8 cellular contexts compared by ENCODE assay signal in genomic region chr1:45543599-45544417, GRCh38. TPM values are rescaled to one million over a fixed set of nuclear protein-coding genes. Genes with fewer than 3 reads are reported as not detected.
DNase-seq lines count a peak whose midpoint lies in the region; ATAC-seq and TF ChIP-seq lines count a peak whose summit lies in the region.

No MANE protein-coding gene starts in this region.

- no peak overlapping the region for H3K4me3 ChIP-seq in left ventricle myocardium inferior
- H3K4me3 ChIP-seq in GM23248, result no peak overlapping the region

- DNase-seq in NOMO-1 treated with DMSO at 0.1 percent for 48 hours (lab: John Stamatoyannopoulos, UW; ENCODE audit: unreplicated experiment) (peak; percentile 94), left ventricle myocardium inferior (peak; percentile 33), NCI-H345 (lab: John Stamatoyannopoulos, UW) (no peak), GM23248 (no peak), iPS-NIHi7 (ENCODE audit: extremely low spot score) (no peak)
- DNase-seq in activated T-cell treated with anti-CD3 and anti-CD28 coated beads, Interleukin-2, amount 50 U/mL, for 1 hour, result peak; percentile 64
- peak; percentile 29 to 69 (median 40) for DNase-seq in stimulated activated CD4-positive, alpha-beta T cell treated with anti-CD3 and anti-CD28 coated beads, Interleukin-1b, Interleukin-23, amount 100 ng/mL, for 24 hours (ENCODE audit: low read depth in 4 of 4, low spot score in 1 of 4)

- TF ChIP-seq CTCF in left ventricle myocardium inferior (IDR thresholded peaks at IDR 0.05; ENCODE audit: borderline replicate concordance), result no peak

- intact Hi-C loops in left ventricle myocardium inferior (cut with micrococcal nuclease), result no loop called here

- H4K20me1 ChIP-seq in GM23248 (ENCODE audit: insufficient read depth), result no peaks in the 10 kb centered on the region

- no peaks in the 10 kb centered on the region for H3K36me3 ChIP-seq in left ventricle myocardium inferior
- H3K36me3 ChIP-seq in GM23248 (ENCODE audit: low read depth), result no peaks in the 10 kb centered on the region

- WGBS in GM23248 (ENCODE audit: low coverage in 1 of 2, low lambda C conversion rate in 2 of 2, missing lambda C conversion rate in 2 of 2), 2 experiments, result 41% methylated on average over 8 of the region's 8 CpGs

- no peaks in the 10 kb centered on the region for H3F3A ChIP-seq in GM23248 (ENCODE audit: insufficient read depth)

- H3K27ac ChIP-seq in left ventricle myocardium inferior (replicated peaks) (peak overlapping the region; percentile 50), GM23248 (no peak overlapping the region)

- H3K4me2 ChIP-seq in GM23248 (ENCODE audit: unreplicated experiment), result no peak overlapping the region

- no peak overlapping the region for H3K9ac ChIP-seq in GM23248

- H2AFZ ChIP-seq in GM23248, result no peak overlapping the region; the same call in 1 of the 2 replicates

- no peaks in the 10 kb centered on the region for H3K9me3 ChIP-seq in left ventricle myocardium inferior (replicated peaks)
- H3K9me3 ChIP-seq in GM23248 (ENCODE audit: low read depth), result no peaks in the 10 kb centered on the region

- H3K9me2 ChIP-seq in GM23248 (ENCODE audit: insufficient read depth), result no peaks in the 10 kb centered on the region

- H3K79me2 ChIP-seq in GM23248 (ENCODE audit: insufficient read depth), result no peaks in the 10 kb centered on the region

- in situ Hi-C loops in GM23248 (cut with MboI), result no loop called here

- H3K27me3 ChIP-seq in left ventricle myocardium inferior (ENCODE audit: low read depth) (no peaks in the 10 kb centered on the region), GM23248 (replicated peaks; ENCODE audit: insufficient read depth) (no peaks in the 10 kb centered on the region)

- H3K4me1 ChIP-seq in left ventricle myocardium inferior, result peaks cover 10% of the 10 kb centered on the region
- no peaks in the 10 kb centered on the region for H3K4me1 ChIP-seq in GM23248 (ENCODE audit: insufficient read depth)

- peak; percentile 54 for ATAC-seq in GM18909 (IDR thresholded peaks at IDR 0.05; ENCODE audit: poor library complexity, unreplicated experiment)

RNA-seq across cellular contexts. Expression of gene AKR1A1, which starts 6.8 kb away (rescaled TPM):
- total RNA-seq in left ventricle myocardium inferior, result 45.4 TPM
- total RNA-seq in GM23248 (2014; rRNA removed; shearing (Covaris generic)), result 76.3 and 86.9 TPM in 2 replicates
- polyA plus RNA-seq in GM23248 (2016; fragmentation: Nextera tagmentation; extraction: Ambion mirVana), result 106 and 108 TPM in 2 replicates

RNA-seq across cellular contexts. Expression of gene PRDX1, which starts 22.1 kb away (rescaled TPM):
- total RNA-seq in left ventricle myocardium inferior, result 255 TPM
- total RNA-seq in GM23248 (2014; rRNA removed; shearing (Covaris generic)), result 462 and 474 TPM in 2 replicates
- 759 and 775 TPM in 2 replicates for polyA plus RNA-seq in GM23248 (2016; fragmentation: Nextera tagmentation; extraction: Ambion mirVana)

RNA-seq across cellular contexts. Expression of gene NASP, which starts 40.0 kb away (rescaled TPM):
- total RNA-seq in left ventricle myocardium inferior, result 34.5 TPM
- total RNA-seq in GM23248 (2014; rRNA removed; shearing (Covaris generic)), result 30.3 and 37.3 TPM in 2 replicates
- polyA plus RNA-seq in GM23248 (2016; fragmentation: Nextera tagmentation; extraction: Ambion mirVana), result 38.2 and 39.1 TPM in 2 replicates

RNA-seq across cellular contexts. Expression of gene MMACHC, which starts 43.7 kb away (rescaled TPM):
- 24.4 TPM for total RNA-seq in left ventricle myocardium inferior
- total RNA-seq in GM23248 (2014; rRNA removed; shearing (Covaris generic)), result 2.8 and 12.9 TPM in 2 replicates
- 4.4 and 4.5 TPM in 2 replicates for polyA plus RNA-seq in GM23248 (2016; fragmentation: Nextera tagmentation; extraction: Ambion mirVana)

RNA-seq across cellular contexts. Expression of gene CCDC163, which starts 43.9 kb away (rescaled TPM):
- 0.22 TPM for total RNA-seq in left ventricle myocardium inferior
- total RNA-seq in GM23248 (2014; rRNA removed; shearing (Covaris generic)), result 0.76 and 1.4 TPM in 2 replicates
- 1.8 TPM in 2 replicates for polyA plus RNA-seq in GM23248 (2016; fragmentation: Nextera tagmentation; extraction: Ambion mirVana)

Comparison
In these comparisons a context has a peak if more than half of its experiments do, and no peak if none do; other contexts are left out.
1. DNase-seq: peak in NOMO-1 treated with DMSO at 0.1 percent for 48 hours (single experiment), activated T-cell treated with anti-CD3 and anti-CD28 coated beads, Interleukin-2, amount 50 U/mL, for 1 hour (single experiment), left ventricle myocardium inferior (single experiment) and stimulated activated CD4-positive, alpha-beta T cell treated with anti-CD3 and anti-CD28 coated beads, Interleukin-1b, Interleukin-23, amount 100 ng/mL, for 24 hours (4 of 4); none in NCI-H345 (single experiment), GM23248 (single experiment) and iPS-NIHi7 (single experiment).